In genomic region chr16:25184771-25185170, GRCh38 we compare ENCODE assay signal across 28 cellular contexts. TPM values are rescaled to one million over a fixed set of nuclear protein-coding genes. Genes with fewer than 3 reads are reported as not detected.
"Had no signal": no experiment of that assay in that cellular context is flagged by ENCODE, and none has a peak within 500 bp of the region (broad histone marks: within the 10 kb centered on the region; RNA-seq: fewer than 3 reads in every experiment).

No MANE protein-coding gene starts in this region.

- H3K27ac ChIP-seq: ascending aorta, colonic mucosa, dorsolateral prefrontal cortex, esophagus muscularis mucosa, VCaP had no signal

- H3K4me3 ChIP-seq: ascending aorta, colonic mucosa, dorsolateral prefrontal cortex, esophagus muscularis mucosa had no signal

- DNase-seq: activated CD4-positive, alpha-beta T cell treated with anti-CD3 and anti-CD28 coated beads for 1 hour; activated CD4-positive, alpha-beta T cell treated with anti-CD3 and anti-CD28 coated beads for 48 hours; activated CD4-positive, alpha-beta T cell treated with anti-CD3 and anti-CD28 coated beads, Interleukin-2, amount 50 U/mL, for 1 hour; activated CD4-positive, alpha-beta T cell treated with anti-CD3 and anti-CD28 coated beads, Interleukin-2, amount 50 U/mL, for 48 hours; activated CD8-positive, alpha-beta memory T cell treated with anti-CD3 and anti-CD28 coated beads for 24 hours; activated CD8-positive, alpha-beta T cell treated with anti-CD3 and anti-CD28 coated beads for 36 hours; activated effector memory CD4-positive, alpha-beta T cell treated with Interleukin-2 at 50 U/mL for 16 hours; activated gamma-delta T cell treated with Interleukin-2 at 50 U/mL for 16 hours; activated naive CD4-positive, alpha-beta T cell treated with anti-CD3 and anti-CD28 coated beads, Interleukin-2, amount 50 U/mL, for 16 hours; activated naive CD4-positive, alpha-beta T cell treated with Interleukin-2 at 50 U/mL for 16 hours; activated T-cell treated with anti-CD3 and anti-CD28 coated beads, Interleukin-2, amount 50 U/mL, for 4 hours; caudate nucleus; colonic mucosa; dorsolateral prefrontal cortex; effector memory CD4-positive, alpha-beta T cell; endodermal cell; erythroblast; hippocampal formation; T-helper 2 cell had no signal

- H3K36me3 ChIP-seq: ascending aorta, colonic mucosa had no signal

- ATAC-seq: activated CD8-positive, alpha-beta T cell treated with anti-CD3 and anti-CD28 coated beads for 36 hours; activated T-cell treated with anti-CD3 and anti-CD28 coated beads, Interleukin-2, amount 50 U/mL, for 4 hours; activated T-helper 17 cell treated with anti-CD3 and anti-CD28 coated beads, Interleukin-2, amount 50 U/mL, for 72 hours; WTC11 had no signal

- H3K9me3 ChIP-seq: ascending aorta, colonic mucosa, esophagus muscularis mucosa had no signal

- H3K4me1 ChIP-seq: ascending aorta, colonic mucosa, esophagus muscularis mucosa had no signal

- H3K27me3 ChIP-seq: ascending aorta, colonic mucosa, dorsolateral prefrontal cortex, esophagus muscularis mucosa had no signal

RNA-seq across cellular contexts. Expression of gene AQP8, which starts 32.0 kb away (rescaled TPM):
- total RNA-seq: activated CD8-positive, alpha-beta T cell treated with anti-CD3 and anti-CD28 coated beads for 36 hours; activated T-helper 17 cell treated with anti-CD3 and anti-CD28 coated beads, Interleukin-2, amount 50 U/mL, for 72 hours; ascending aorta; fibroblast of lung; fibroblast of villous mesenchyme; frontal cortex; T-helper 1 cell treated with Interleukin-12 subunit alpha and Interleukin-12 subunit beta and Interleukin-4 antibody, amounts not matched to agents 30 ng/mL and 1 ng/mL, for 36 hours had no signal
- polyA plus RNA-seq: fibroblast of lung had no signal
